8 cellular contexts compared by ENCODE assay signal in the genomic region with DNA sequence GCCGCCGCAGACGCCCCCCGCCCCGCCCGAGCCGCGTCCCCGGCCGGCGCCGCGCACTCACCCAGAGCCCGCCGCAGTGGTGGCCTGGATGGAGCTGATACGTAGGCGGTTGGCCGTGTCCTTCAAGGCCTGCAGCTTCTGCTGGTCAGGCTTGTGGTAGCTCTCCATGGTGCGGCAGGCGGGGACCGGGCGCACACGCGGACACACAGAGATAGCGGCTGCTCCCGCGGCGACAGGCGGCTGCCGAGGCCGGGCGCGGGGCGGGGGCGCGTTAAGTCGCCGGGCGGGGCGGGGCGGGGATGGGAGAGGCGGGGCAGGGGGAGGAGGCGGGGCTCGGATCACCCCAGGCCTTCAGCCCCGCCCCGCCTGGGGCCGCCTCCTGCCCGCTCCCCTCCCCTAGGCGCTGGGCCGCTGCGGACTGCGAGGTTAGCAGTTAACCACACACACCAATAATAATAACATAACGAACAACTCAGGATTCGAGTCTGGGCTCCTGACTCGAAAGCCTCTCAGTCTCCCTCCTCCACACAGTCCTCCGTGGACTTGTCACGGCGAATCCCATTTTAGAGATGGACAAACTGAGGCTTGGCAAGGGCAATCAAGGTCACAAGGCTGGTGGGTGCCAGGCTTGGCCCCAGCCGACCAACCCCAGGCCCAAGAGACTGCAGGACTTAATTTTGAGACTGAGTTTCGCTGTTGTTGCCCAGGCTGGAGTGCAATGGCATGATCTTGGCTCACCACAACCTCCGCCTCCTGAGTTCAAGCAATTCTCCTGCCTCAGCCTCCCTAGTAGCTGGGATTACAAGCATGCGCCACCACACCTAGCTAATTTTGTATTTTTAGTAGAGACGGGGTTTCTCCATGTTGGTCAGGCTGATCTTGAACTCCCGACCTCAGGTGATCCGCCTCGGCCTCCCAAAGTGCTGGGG. TPM values are rescaled to one million over a fixed set of nuclear protein-coding genes. Genes with fewer than 3 reads are reported as not detected.
A peak's percentile ranks its signal among the peaks of the same experiment; 100 is the strongest.
DNase-seq lines count a peak whose midpoint lies in the region; ATAC-seq and TF ChIP-seq lines count a peak whose summit lies in the region.

A gene with protein sequence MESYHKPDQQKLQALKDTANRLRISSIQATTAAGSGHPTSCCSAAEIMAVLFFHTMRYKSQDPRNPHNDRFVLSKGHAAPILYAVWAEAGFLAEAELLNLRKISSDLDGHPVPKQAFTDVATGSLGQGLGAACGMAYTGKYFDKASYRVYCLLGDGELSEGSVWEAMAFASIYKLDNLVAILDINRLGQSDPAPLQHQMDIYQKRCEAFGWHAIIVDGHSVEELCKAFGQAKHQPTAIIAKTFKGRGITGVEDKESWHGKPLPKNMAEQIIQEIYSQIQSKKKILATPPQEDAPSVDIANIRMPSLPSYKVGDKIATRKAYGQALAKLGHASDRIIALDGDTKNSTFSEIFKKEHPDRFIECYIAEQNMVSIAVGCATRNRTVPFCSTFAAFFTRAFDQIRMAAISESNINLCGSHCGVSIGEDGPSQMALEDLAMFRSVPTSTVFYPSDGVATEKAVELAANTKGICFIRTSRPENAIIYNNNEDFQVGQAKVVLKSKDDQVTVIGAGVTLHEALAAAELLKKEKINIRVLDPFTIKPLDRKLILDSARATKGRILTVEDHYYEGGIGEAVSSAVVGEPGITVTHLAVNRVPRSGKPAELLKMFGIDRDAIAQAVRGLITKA (minus strand): TSS at position 248 of the 929 bp plus-strand sequence. CDS start 80 bp downstream, at position 168.

- no peak for TF ChIP-seq EP300 in transverse colon (IDR thresholded peaks at IDR 0.05; ENCODE audit: low read depth)

- peaks cover 15 to 41% (median 29%) of the 10 kb centered on the region in 4 donors for H3K4me1 ChIP-seq in transverse colon

- H3K4me3 ChIP-seq in H7 (ENCODE audit: insufficient read depth, low read depth, low read length) = peak within 1 kb of the TSS; percentile 94
- peak within 1 kb of the TSS; percentile 78 for H3K4me3 ChIP-seq in MG63
- peak within 1 kb of the TSS; percentile 80 to 97 (median 84) for H3K4me3 ChIP-seq in transverse colon

- H3K27ac Mint-ChIP-seq in activated naive CD8-positive, alpha-beta T cell treated with anti-CD3 and anti-CD28 coated beads, Interleukin-2, amount 50 U/mL, for 24 hours = peak within 1 kb of the TSS; percentile 88

- peaks cover 25% of the 10 kb centered on the region for H3K36me3 Mint-ChIP-seq in activated naive CD8-positive, alpha-beta T cell treated with anti-CD3 and anti-CD28 coated beads, Interleukin-2, amount 50 U/mL, for 24 hours (ENCODE audit: low read depth)

- H3K9me3 Mint-ChIP-seq in activated naive CD8-positive, alpha-beta T cell treated with anti-CD3 and anti-CD28 coated beads, Interleukin-2, amount 50 U/mL, for 24 hours = no peaks in the 10 kb centered on the region

- H3K36me3 ChIP-seq in H7 (replicated peaks; ENCODE audit: control insufficient read depth, insufficient read depth, low read length) (peaks cover 5% of the 10 kb centered on the region; the same call in 1 of the 2 replicates), MG63 (peaks cover 30% of the 10 kb centered on the region), transverse colon (no peaks in the 10 kb centered on the region)

- no peaks in the 10 kb centered on the region for H3K27me3 ChIP-seq in H7 (ENCODE audit: control insufficient read depth, insufficient read depth, low read length)
- no peaks in the 10 kb centered on the region for H3K27me3 ChIP-seq in MG63
- H3K27me3 ChIP-seq in transverse colon = no peaks in the 10 kb centered on the region

- no peaks in the 10 kb centered on the region for H3K27me3 Mint-ChIP-seq in activated naive CD8-positive, alpha-beta T cell treated with anti-CD3 and anti-CD28 coated beads, Interleukin-2, amount 50 U/mL, for 24 hours

- H3K27ac ChIP-seq in transverse colon = peak within 1 kb of the TSS; percentile 83 to 99 (median 95)

- WGBS in transverse colon (ENCODE audit: low coverage in 1 of 2), 2 donors = 25% methylated on average over 34 of the region's 66 CpGs; no CpG with 5 or more reads in 1 of the 2 donors

- peak within 1 kb of the TSS; percentile 91 for H3K4me3 Mint-ChIP-seq in activated naive CD8-positive, alpha-beta T cell treated with anti-CD3 and anti-CD28 coated beads, Interleukin-2, amount 50 U/mL, for 24 hours

- ATAC-seq in activated naive CD8-positive, alpha-beta T cell treated with anti-CD3 and anti-CD28 coated beads, Interleukin-2, amount 50 U/mL, for 24 hours = peak; percentile 78

- no peak for TF ChIP-seq CTCF in transverse colon (IDR thresholded peaks at IDR 0.05)

- peaks cover 35% of the 10 kb centered on the region for H3K4me1 Mint-ChIP-seq in activated naive CD8-positive, alpha-beta T cell treated with anti-CD3 and anti-CD28 coated beads, Interleukin-2, amount 50 U/mL, for 24 hours

- DNase-seq in G401 (ENCODE audit: low spot score) (peak; percentile 86), H7 (peak; percentile 100), MG63 (peak; percentile 80), T follicular helper cell (ENCODE audit: low read depth) (peak; percentile 70), cardiac septum (ENCODE audit: low spot score) (peak; percentile 95), pons (ENCODE audit: low spot score) (peak; percentile 88), transverse colon (peak; percentile 90)
- DNase-seq in activated naive CD8-positive, alpha-beta T cell treated with anti-CD3 and anti-CD28 coated beads, Interleukin-2, amount 50 U/mL, for 24 hours = peak; percentile 84

- in situ Hi-C loops in G401 (cut with HindIII; ENCODE audit: low sequenced_read_pairs) = no loop called here
- in situ Hi-C loops in transverse colon (cut with MboI; ENCODE audit: low pct_ligation_motif_present in 1 of 4, low pct_unique_long_range_greater_than_20kb in 1 of 4, low sequenced_read_pairs in 3 of 4) = no loop called here

- intact Hi-C loops in cardiac septum (cut with DNase I) = loop anchor here (5.0 kb wide), 1 partner anchor 91 kb away; a partner anchor contains a TSS
- intact Hi-C loops in transverse colon (cut with DNase I; ENCODE audit: low total_unique reads) = loop anchor here (10.0 kb wide), 1 partner anchor 629 kb away; a partner anchor contains a TSS

- H3K9me3 ChIP-seq in MG63 = no peaks in the 10 kb centered on the region
- H3K9me3 ChIP-seq in transverse colon = no peaks in the 10 kb centered on the region

- TF ChIP-seq POLR2A in transverse colon (IDR thresholded peaks at IDR 0.05) = peak; percentile 63

RNA-seq across cellular contexts. Expression of the gene that starts here (rescaled TPM):
- total RNA-seq in G401 (2014; rRNA removed; shearing (Covaris generic)) = 976 and 1,104 TPM in 2 replicates
- total RNA-seq in H7 (2014; rRNA removed; shearing (Covaris generic)) = 1,918 and 2,169 TPM in 2 replicates
- 315 and 707 TPM in 2 replicates for total RNA-seq in MG63 (2014; rRNA removed; shearing (Covaris generic); ENCODE audit: low replicate concordance)
- total RNA-seq in cardiac septum (34.6 TPM), transverse colon (100 to 1,000 TPM in 3 of 4 donors, 10 to 100 TPM in 1; 97.3 to 338 (median 167) TPM)

Comparison
In these comparisons a context has a peak if more than half of its experiments do, and no peak if none do; other contexts are left out.
1. Peak in every context shown above with its lines: DNase-seq, ATAC-seq, H3K4me3 ChIP-seq and H3K27ac ChIP-seq.